ENCODE assay signal across 24 cellular contexts in genomic region chr11:19083166-19083565, GRCh38. TPM values are rescaled to one million over a fixed set of nuclear protein-coding genes. Genes with fewer than 3 reads are reported as not detected.
"Had no signal": no experiment of that assay in that cellular context is flagged by ENCODE, and none has a peak within 500 bp of the region (broad histone marks: within the 10 kb centered on the region; RNA-seq: fewer than 3 reads in every experiment).

No MANE protein-coding gene starts in this region.

- DNase-seq: activated CD4-positive, alpha-beta memory T cell treated with anti-CD3 and anti-CD28 coated beads for 36 hours; activated CD4-positive, alpha-beta T cell treated with anti-CD3 and anti-CD28 coated beads for 36 hours; activated CD4-positive, alpha-beta T cell treated with anti-CD3 and anti-CD28 coated beads, Interleukin-2, amount 10 ng/mL, durations not matched to agents 24 days and 14 days; activated CD4-positive, CD25-positive, alpha-beta regulatory T cell; activated CD4-positive, CD25-positive, alpha-beta regulatory T cell treated with anti-CD3 and anti-CD28 coated beads, Interleukin-2, amount 50 U/mL, for 72 hours; activated CD8-positive, alpha-beta memory T cell treated with anti-CD3 and anti-CD28 coated beads, Interleukin-2, amount 50 U/mL, for 48 hours; activated CD8-positive, alpha-beta T cell treated with anti-CD3 and anti-CD28 coated beads, Interleukin-2, amount 10 ng/mL, durations not matched to agents 7 days and 5 days; activated gamma-delta T cell; activated naive CD4-positive, alpha-beta T cell; activated naive CD4-positive, alpha-beta T cell treated with anti-CD3 and anti-CD28 coated beads, Interleukin-2, amount 10 ng/mL, durations not matched to agents 7 days and 5 days; activated naive CD8-positive, alpha-beta T cell treated with anti-CD3 and anti-CD28 coated beads, Interleukin-2, amount 10 ng/mL, durations not matched to agents 7 days and 5 days; activated T-cell treated with anti-CD3 and anti-CD28 coated beads for 4 hours; activated T-cell treated with anti-CD3 and anti-CD28 coated beads, Interleukin-2, amount 50 U/mL, for 24 hours; activated T-cell treated with anti-CD3 and anti-CD28 coated beads, Interleukin-2, amount 50 U/mL, for 72 hours; brain microvascular endothelial cell; dorsolateral prefrontal cortex; effector memory CD8-positive, alpha-beta T cell; foreskin fibroblast; heart left ventricle; T-helper 1 cell; T-helper 17 cell; T1000 had no signal

- ATAC-seq: activated CD4-positive, alpha-beta T cell treated with anti-CD3 and anti-CD28 coated beads for 36 hours; activated CD8-positive, alpha-beta T cell treated with anti-CD3 and anti-CD28 coated beads, Interleukin-2, amount 10 ng/mL, durations not matched to agents 7 days and 5 days; activated naive CD4-positive, alpha-beta T cell treated with anti-CD3 and anti-CD28 coated beads, Interleukin-2, amount 50 U/mL, for 72 hours; activated T-cell treated with anti-CD3 and anti-CD28 coated beads, Interleukin-2, amount 50 U/mL, for 72 hours; effector memory CD8-positive, alpha-beta T cell; heart left ventricle; T-helper 17 cell had no signal

- H3K9me3 ChIP-seq: heart left ventricle had no signal

- H3K27me3 ChIP-seq: brain microvascular endothelial cell, heart left ventricle had no signal

- H3K36me3 ChIP-seq: brain microvascular endothelial cell, heart left ventricle had no signal

- H3K27ac ChIP-seq: brain microvascular endothelial cell, coronary artery, dorsolateral prefrontal cortex, heart left ventricle had no signal

- H3K4me3 ChIP-seq: coronary artery, dorsolateral prefrontal cortex, heart left ventricle had no signal

RNA-seq across cellular contexts. Expression of gene MRGPRX2, which starts 22.6 kb away (rescaled TPM):
- polyA plus RNA-seq: heart left ventricle had no signal
